Comparison of ENCODE assay signal across 9 cellular contexts in the genomic region with DNA sequence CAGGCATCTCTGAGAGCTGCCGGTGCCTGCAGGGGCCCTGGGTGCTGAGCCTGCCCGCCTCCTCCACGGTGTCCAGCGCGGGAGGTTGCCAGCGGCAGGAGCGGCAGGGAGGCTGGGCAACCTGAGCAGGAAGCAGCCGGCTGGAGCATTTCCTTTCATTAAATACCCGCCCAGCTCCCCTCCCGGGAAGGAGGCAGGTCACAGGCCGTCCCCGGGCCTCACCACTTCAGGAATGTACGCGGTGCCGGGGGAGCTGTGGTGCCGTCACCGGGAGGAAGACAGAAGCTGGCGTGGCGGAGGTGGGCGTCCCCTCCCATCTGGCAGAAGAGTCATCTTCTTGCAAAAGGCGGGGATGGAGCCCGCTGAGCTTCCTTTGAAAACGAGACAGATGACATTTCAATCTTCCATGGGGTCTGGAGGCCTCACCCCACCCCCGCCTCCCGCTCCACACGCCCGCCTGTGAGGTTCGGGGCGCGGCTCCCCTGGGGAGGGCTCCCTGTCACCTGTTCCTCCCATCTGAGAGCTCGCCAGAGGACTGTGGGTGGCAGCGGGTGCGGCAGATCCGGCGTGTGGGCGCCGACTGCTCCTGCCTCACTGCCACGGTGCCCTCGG. TPM values are rescaled to one million over a fixed set of nuclear protein-coding genes. Genes with fewer than 3 reads are reported as not detected.
A peak's percentile ranks its signal among the peaks of the same experiment; 100 is the strongest.
DNase-seq lines count a peak whose midpoint lies in the region; ATAC-seq, FAIRE-seq and TF ChIP-seq lines count a peak whose summit lies in the region.
"Had no signal": no experiment of that assay in that cellular context is flagged by ENCODE, and none has a peak within 500 bp of the region (broad histone marks: within the 10 kb centered on the region; RNA-seq: fewer than 3 reads in every experiment).

No MANE protein-coding gene starts in this region.

- TF ChIP-seq CTCF in CD8-positive, alpha-beta T cell (IDR thresholded peaks at IDR 0.05) = no peak
- TF ChIP-seq CTCF in SK-N-SH (IDR thresholded peaks at IDR 0.05) = no peak
- TF ChIP-seq CTCF in keratinocyte (optimal IDR thresholded peaks at IDR 0.05 in 1 of 3, IDR thresholded peaks at IDR 0.05 in 1 of 3, conservative IDR thresholded peaks at IDR 0.05 in 1 of 3; ENCODE audit: extremely low read depth in 1 of 3, insufficient read depth in 2 of 3, low read length in 3 of 3) = no peak

- no peaks in the 10 kb centered on the region for H3K9me1 ChIP-seq in keratinocyte (ENCODE audit: control insufficient read depth, extremely low read depth, insufficient read depth, low read length)

- peak in 6 of 7 experiments; percentile 42 to 79 (median 72) for DNase-seq in CD8-positive, alpha-beta T cell
- DNase-seq in SK-N-SH = no peak
- no peak for DNase-seq in activated naive CD8-positive, alpha-beta T cell treated with anti-CD3 and anti-CD28 coated beads, Interleukin-2, amount 10 ng/mL, durations not matched to agents 7 days and 5 days
- no peak for DNase-seq in keratinocyte (ENCODE audit: low read depth, low spot score)
- peak; percentile 60 for DNase-seq in stimulated activated CD8-positive, alpha-beta memory T cell treated with anti-CD3 and anti-CD28 coated beads, Interleukin-12 subunit alpha, Interleukin-12 subunit beta, amount 100 ng/mL, for 4 hours (ENCODE audit: low read depth)
- DNase-seq in NCI-H187 treated with DMSO at 0.1 percent for 48 hours (lab: John Stamatoyannopoulos, UW) = no peak

- CTCF ChIA-PET in CD8-positive, alpha-beta T cell (lab: Charles Lee) = interaction anchor here (0.7 to 2.3 kb wide), 10 partner anchors 15 to 109 kb away, joined by 3 to 7 read pairs (median 3); a partner anchor contains a TSS
- CTCF ChIA-PET in SK-N-SH (lab: Yijun Ruan, JAX) = no interaction called here

- H3F3A ChIP-seq in SK-N-SH (replicated peaks; ENCODE audit: insufficient read depth) = no peaks in the 10 kb centered on the region

- H3K27ac Mint-ChIP-seq in CD8-positive, alpha-beta T cell = peak overlapping the region; percentile 77
- no peak overlapping the region for H3K27ac Mint-ChIP-seq in activated naive CD8-positive, alpha-beta T cell treated with anti-CD3 and anti-CD28 coated beads, Interleukin-2, amount 10 ng/mL, durations not matched to agents 7 days and 5 days

- no peaks in the 10 kb centered on the region for H3K9me2 ChIP-seq in SK-N-SH

- no peaks in the 10 kb centered on the region for H3K27me3 Mint-ChIP-seq in CD8-positive, alpha-beta T cell (ENCODE audit: low read depth)
- H3K27me3 Mint-ChIP-seq in activated naive CD8-positive, alpha-beta T cell treated with anti-CD3 and anti-CD28 coated beads, Interleukin-2, amount 10 ng/mL, durations not matched to agents 7 days and 5 days = peaks cover 13% of the 10 kb centered on the region

- no peak for FAIRE-seq in keratinocyte (lab: Jason Lieb, UNC)

- TF ChIP-seq RAD21 in SK-N-SH (IDR thresholded peaks at IDR 0.05; ENCODE audit: low read length) = no peak

- TF ChIP-seq EP300 in SK-N-SH (IDR thresholded peaks at IDR 0.05; ENCODE audit: borderline replicate concordance in 1 of 2, low read depth in 1 of 2, low read length in 1 of 2) = no peak

- WGBS in SK-N-SH (ENCODE audit: low lambda C conversion rate) = 5% methylated on average over 15 of the region's 39 CpGs

- peaks cover 4% of the 10 kb centered on the region for H3K36me3 Mint-ChIP-seq in CD8-positive, alpha-beta T cell
- peaks cover 8% of the 10 kb centered on the region for H3K36me3 Mint-ChIP-seq in activated naive CD8-positive, alpha-beta T cell treated with anti-CD3 and anti-CD28 coated beads, Interleukin-2, amount 10 ng/mL, durations not matched to agents 7 days and 5 days

- H3K27me3 ChIP-seq in CD8-positive, alpha-beta T cell (ENCODE audit: insufficient read depth, low read length) = no peaks in the 10 kb centered on the region
- peaks cover 71% of the 10 kb centered on the region for H3K27me3 ChIP-seq in SK-N-SH (ENCODE audit: insufficient read depth)
- H3K27me3 ChIP-seq in keratinocyte (ENCODE audit: control insufficient read depth, extremely low read depth, insufficient read depth, low read length) = peaks cover 55% of the 10 kb centered on the region

- H3K4me1 Mint-ChIP-seq in CD8-positive, alpha-beta T cell (ENCODE audit: low read depth) = peaks cover 33% of the 10 kb centered on the region
- H3K4me1 Mint-ChIP-seq in activated naive CD8-positive, alpha-beta T cell treated with anti-CD3 and anti-CD28 coated beads, Interleukin-2, amount 10 ng/mL, durations not matched to agents 7 days and 5 days = peaks cover 5% of the 10 kb centered on the region

- intact Hi-C loops in CD8-positive, alpha-beta T cell (cut with DNase I, micrococcal nuclease) = loop anchor here (1.0 kb wide), 1 partner anchor 16 kb away; a partner anchor contains a TSS

- H3K4me3 ChIP-seq in CD8-positive, alpha-beta T cell (ENCODE audit: low read depth, low read length) = peak overlapping the region; percentile 86
- H3K4me3 ChIP-seq in SK-N-SH (ENCODE audit: low read depth in 2 of 2, low read length in 1 of 2) (no peak overlapping the region; a peak in 1 of 4 replicates), keratinocyte (ENCODE audit: control insufficient read depth in 2 of 3, extremely low read depth in 1 of 3, insufficient read depth in 2 of 3, low read depth in 1 of 3, low read length in 3 of 3) (no peak overlapping the region)

- H3K9ac ChIP-seq in SK-N-SH = no peak overlapping the region
- H3K9ac ChIP-seq in keratinocyte (ENCODE audit: control insufficient read depth, extremely low read depth, insufficient read depth, low read length) = no peak overlapping the region

- H3K4me2 ChIP-seq in SK-N-SH (peak overlapping the region; percentile 55; the same call in 1 of the 2 replicates), keratinocyte (ENCODE audit: control insufficient read depth, extremely low read depth, insufficient read depth, low read depth, low read length) (peak overlapping the region; percentile 32)

- peak overlapping the region; percentile 80 for H3K27ac ChIP-seq in CD8-positive, alpha-beta T cell (ENCODE audit: low read depth, low read length)
- no peak overlapping the region for H3K27ac ChIP-seq in SK-N-SH (ENCODE audit: low read depth in 2 of 2, low read length in 1 of 2)
- no peak overlapping the region for H3K27ac ChIP-seq in keratinocyte (ENCODE audit: control insufficient read depth, insufficient read depth, low read length)
- H3K27ac ChIP-seq: epithelial cell of prostate had no signal

- peak overlapping the region; percentile 82 for H3K4me3 Mint-ChIP-seq in CD8-positive, alpha-beta T cell
- H3K4me3 Mint-ChIP-seq in activated naive CD8-positive, alpha-beta T cell treated with anti-CD3 and anti-CD28 coated beads, Interleukin-2, amount 10 ng/mL, durations not matched to agents 7 days and 5 days = peak overlapping the region; percentile 41

- H3K36me3 ChIP-seq in CD8-positive, alpha-beta T cell (ENCODE audit: insufficient read depth, low read length) = no peaks in the 10 kb centered on the region
- H3K36me3 ChIP-seq in SK-N-SH (replicated peaks in 1 of 2; ENCODE audit: control insufficient read depth in 1 of 2, insufficient read depth in 2 of 2, low read length in 1 of 2) = no peaks in the 10 kb centered on the region
- H3K36me3 ChIP-seq in keratinocyte (ENCODE audit: control insufficient read depth in 2 of 2, extremely low read depth in 1 of 2, insufficient read depth in 2 of 2, low read length in 2 of 2) = no peaks in the 10 kb centered on the region

- H4K20me1 ChIP-seq in SK-N-SH (ENCODE audit: insufficient read depth) (peaks cover 13% of the 10 kb centered on the region), keratinocyte (ENCODE audit: control insufficient read depth, extremely low read depth, insufficient read depth, low read length) (no peaks in the 10 kb centered on the region)

- no peaks in the 10 kb centered on the region for H3K9me3 Mint-ChIP-seq in CD8-positive, alpha-beta T cell
- peaks cover 5% of the 10 kb centered on the region for H3K9me3 Mint-ChIP-seq in activated naive CD8-positive, alpha-beta T cell treated with anti-CD3 and anti-CD28 coated beads, Interleukin-2, amount 10 ng/mL, durations not matched to agents 7 days and 5 days

- H2AFZ ChIP-seq in SK-N-SH (ENCODE audit: low read depth) = no peak overlapping the region
- H2AFZ ChIP-seq in keratinocyte (ENCODE audit: control insufficient read depth, low read length) = no peak overlapping the region

- POLR2A ChIA-PET in CD8-positive, alpha-beta T cell (lab: Charles Lee) = interaction anchor here (0.8 to 10.3 kb wide), 3 partner anchors 16 to 302 kb away, joined by 4 to 77 read pairs (median 5); a partner anchor contains a TSS
- POLR2A ChIA-PET in SK-N-SH (lab: Yijun Ruan, JAX) = no interaction called here
- POLR2A ChIA-PET in activated naive CD8-positive, alpha-beta T cell treated with anti-CD3 and anti-CD28 coated beads, Interleukin-2, amount 10 ng/mL, durations not matched to agents 7 days and 5 days (lab: Charles Lee) = interaction anchor here (1.1 kb wide), 1 partner anchor 14 kb away, joined by 3 read pairs; no protein-coding TSS in a partner anchor

- H3K79me2 ChIP-seq in SK-N-SH (ENCODE audit: insufficient read depth) = no peaks in the 10 kb centered on the region
- H3K79me2 ChIP-seq in keratinocyte (ENCODE audit: control insufficient read depth, insufficient read depth, low read length) = no peaks in the 10 kb centered on the region

- peak; percentile 77 for ATAC-seq in CD8-positive, alpha-beta T cell
- peak; percentile 67 for ATAC-seq in activated naive CD8-positive, alpha-beta T cell treated with anti-CD3 and anti-CD28 coated beads, Interleukin-2, amount 10 ng/mL, durations not matched to agents 7 days and 5 days (ENCODE audit: low read depth)
- ATAC-seq in GM19463 (IDR thresholded peaks at IDR 0.05; ENCODE audit: unreplicated experiment) (no peak), HG02588 (IDR thresholded peaks at IDR 0.05; ENCODE audit: unreplicated experiment) (no peak)

- H3K9me3 ChIP-seq in CD8-positive, alpha-beta T cell (ENCODE audit: low read length) = peaks cover 10% of the 10 kb centered on the region
- no peaks in the 10 kb centered on the region for H3K9me3 ChIP-seq in SK-N-SH
- peaks cover 20% of the 10 kb centered on the region for H3K9me3 ChIP-seq in keratinocyte (ENCODE audit: control insufficient read depth, low read depth, low read length)

- peaks cover 47% of the 10 kb centered on the region for H3K4me1 ChIP-seq in CD8-positive, alpha-beta T cell (ENCODE audit: insufficient read depth, low read length)
- 0 out of 4 replicates have a peak, but pooled peaks cover 0 to 3% of the 10 kb centered on the region in 2 experiments for H3K4me1 ChIP-seq in SK-N-SH (ENCODE audit: control insufficient read depth in 1 of 2, insufficient read depth in 2 of 2, low read depth in 1 of 2, low read length in 1 of 2)
- peaks cover 6% of the 10 kb centered on the region for H3K4me1 ChIP-seq in keratinocyte (ENCODE audit: control insufficient read depth, extremely low read depth, insufficient read depth, low read length)

- dilution Hi-C loops in keratinocyte (cut with MboI; ENCODE audit: extremely low pct_ligation_motif_present, low sequenced_read_pairs) = no loop called here

RNA-seq across cellular contexts. Expression of a gene that starts 16.0 kb away (rescaled TPM):
- 1 to 10 TPM; 1.1 to 1.4 TPM for total RNA-seq in CD8-positive, alpha-beta T cell
- not detected in 2 replicates for polyA plus RNA-seq in SK-N-SH (2012; rRNA removed)
- polyA plus RNA-seq in SK-N-SH (2012; cell fraction: cytosol; rRNA removed) = not detected in 2 replicates
- not detected in 2 replicates for polyA plus RNA-seq in SK-N-SH (2012; cell fraction: nucleus; rRNA removed)
- under 1 TPM; 0.50 to 0.60 TPM for total RNA-seq in activated naive CD8-positive, alpha-beta T cell treated with anti-CD3 and anti-CD28 coated beads, Interleukin-2, amount 10 ng/mL, durations not matched to agents 7 days and 5 days
- 0.03 to 0.09 TPM in 2 of 3 replicates, not detected in the other for polyA plus RNA-seq in keratinocyte
- 0.24 TPM for polyA plus RNA-seq in keratinocyte (2011; ENCODE audit: low read depth)
- 0.03 and 0.05 TPM in 2 replicates for polyA plus RNA-seq in keratinocyte (2011; cell fraction: cytosol; rRNA removed)
- polyA plus RNA-seq in keratinocyte (2011; cell fraction: nucleus; rRNA removed) = 0.13 and 0.39 TPM in 2 replicates
- 0.25 TPM in 1 of 2 replicates, not detected in the other for polyA plus RNA-seq in keratinocyte (2012; ENCODE audit: low replicate concordance)
- polyA minus RNA-seq in keratinocyte = not detected in 3 replicates
- not detected for polyA minus RNA-seq in keratinocyte (2011; cell fraction: cytosol; rRNA and poly(A)+ RNA removed)
- polyA minus RNA-seq in keratinocyte (2011; cell fraction: nucleus; rRNA and poly(A)+ RNA removed) = not detected in 2 replicates

RNA-seq across cellular contexts. Expression of a gene that starts 26.8 kb away (rescaled TPM):
- 10 to 100 TPM; 18.2 to 20.1 TPM for total RNA-seq in CD8-positive, alpha-beta T cell
- polyA plus RNA-seq in SK-N-SH (2012; rRNA removed) = 5.7 and 8.2 TPM in 2 replicates
- 3.0 and 5.1 TPM in 2 replicates for polyA plus RNA-seq in SK-N-SH (2012; cell fraction: cytosol; rRNA removed)
- 22.6 and 22.9 TPM in 2 replicates for polyA plus RNA-seq in SK-N-SH (2012; cell fraction: nucleus; rRNA removed)
- total RNA-seq in activated naive CD8-positive, alpha-beta T cell treated with anti-CD3 and anti-CD28 coated beads, Interleukin-2, amount 10 ng/mL, durations not matched to agents 7 days and 5 days = 10 to 100 TPM; 26.6 to 31.3 TPM
- polyA plus RNA-seq in keratinocyte = 3.1 to 6.3 TPM (median 4.2 TPM) in 3 replicates
- 3.0 TPM for polyA plus RNA-seq in keratinocyte (2011; ENCODE audit: low read depth)
- 3.2 TPM in 2 replicates for polyA plus RNA-seq in keratinocyte (2011; cell fraction: cytosol; rRNA removed)
- 12.8 and 13.6 TPM in 2 replicates for polyA plus RNA-seq in keratinocyte (2011; cell fraction: nucleus; rRNA removed)
- 5.2 and 6.5 TPM in 2 replicates for polyA plus RNA-seq in keratinocyte (2012; ENCODE audit: low replicate concordance)
- polyA minus RNA-seq in keratinocyte = 6.3 to 18.9 TPM (median 15.7 TPM) in 3 replicates
- 8.1 TPM for polyA minus RNA-seq in keratinocyte (2011; cell fraction: cytosol; rRNA and poly(A)+ RNA removed)
- polyA minus RNA-seq in keratinocyte (2011; cell fraction: nucleus; rRNA and poly(A)+ RNA removed) = 8.7 and 21.9 TPM in 2 replicates

Comparison
In these comparisons a context has a peak if more than half of its experiments do, and no peak if none do; other contexts are left out.
1. ATAC-seq: peak in CD8-positive, alpha-beta T cell (single experiment) and activated naive CD8-positive, alpha-beta T cell treated with anti-CD3 and anti-CD28 coated beads, Interleukin-2, amount 10 ng/mL, durations not matched to agents 7 days and 5 days (single experiment); none in GM19463 (single experiment) and HG02588 (single experiment).
2. DNase-seq: peak in CD8-positive, alpha-beta T cell (6 of 7) and stimulated activated CD8-positive, alpha-beta memory T cell treated with anti-CD3 and anti-CD28 coated beads, Interleukin-12 subunit alpha, Interleukin-12 subunit beta, amount 100 ng/mL, for 4 hours (single experiment); none in SK-N-SH (single experiment), activated naive CD8-positive, alpha-beta T cell treated with anti-CD3 and anti-CD28 coated beads, Interleukin-2, amount 10 ng/mL, durations not matched to agents 7 days and 5 days (single experiment), keratinocyte (single experiment) and NCI-H187 treated with DMSO at 0.1 percent for 48 hours (single experiment).